In genomic region chr19:52296400-52296772, GRCh38 we compare ENCODE assay signal across 8 cellular contexts. TPM values are rescaled to one million over a fixed set of nuclear protein-coding genes. Genes with fewer than 3 reads are reported as not detected.
DNase-seq lines count a peak whose midpoint lies in the region; ATAC-seq and TF ChIP-seq lines count a peak whose summit lies in the region.

No MANE protein-coding gene starts in this region.

- H3K27me3 Mint-ChIP-seq in T-helper 2 cell treated with Interferon-gamma antibody and Interleukin-4, amounts not matched to agents 5 μg/mL and 100 μg/mL, for 36 hours (ENCODE audit: low read depth), result peaks cover 3% of the 10 kb centered on the region
- no peaks in the 10 kb centered on the region for H3K27me3 Mint-ChIP-seq in T-cell

- DNase-seq in T-helper 2 cell treated with Interferon-gamma antibody and Interleukin-4, amounts not matched to agents 5 μg/mL and 100 μg/mL, for 36 hours (ENCODE audit: low spot score), result no peak
- DNase-seq in T-helper 2 cell, result no peak
- DNase-seq in T-cell, result peak in 1 of 34 experiments; percentile 2
- no peak for DNase-seq in foreskin fibroblast
- no peak for DNase-seq in retinal pigment epithelial cell (ENCODE audit: low read depth)
- no peak for DNase-seq in NCI-H1048 (lab: John Stamatoyannopoulos, UW)

- ATAC-seq in T-cell (replicated peaks in 1 of 4), result peak in 3 of 4 experiments; percentile 1 to 4 (median 1)
- no peak for ATAC-seq in GM18511 (IDR thresholded peaks at IDR 0.05; ENCODE audit: unreplicated experiment)
- ATAC-seq in HG02970 (IDR thresholded peaks at IDR 0.05; ENCODE audit: low FRiP score, unreplicated experiment), result no peak

- H3K9me3 Mint-ChIP-seq in T-helper 2 cell treated with Interferon-gamma antibody and Interleukin-4, amounts not matched to agents 5 μg/mL and 100 μg/mL, for 36 hours, result peaks cover 52% of the 10 kb centered on the region
- H3K9me3 Mint-ChIP-seq in T-cell, result peaks cover 9 to 40% (median 39%) of the 10 kb centered on the region in 3 donors

- POLR2A ChIA-PET in T-cell (lab: Charles Lee), result no interaction called here

- H3K4me1 Mint-ChIP-seq in T-helper 2 cell treated with Interferon-gamma antibody and Interleukin-4, amounts not matched to agents 5 μg/mL and 100 μg/mL, for 36 hours (ENCODE audit: low read depth), result peaks cover 15% of the 10 kb centered on the region
- H3K4me1 Mint-ChIP-seq in T-cell, result peaks cover 18 to 23% (median 21%) of the 10 kb centered on the region in 3 donors

- CTCF ChIA-PET in T-cell (lab: Charles Lee), result interaction anchor here in 1 of 2 donors (0.7 kb wide), 1 partner anchor 143 kb away, joined by 5 read pairs; no protein-coding TSS in a partner anchor

- peaks cover 69% of the 10 kb centered on the region for H3K36me3 Mint-ChIP-seq in T-helper 2 cell treated with Interferon-gamma antibody and Interleukin-4, amounts not matched to agents 5 μg/mL and 100 μg/mL, for 36 hours (ENCODE audit: low read depth)
- peaks cover 53% of the 10 kb centered on the region for H3K36me3 Mint-ChIP-seq in T-cell

- H3K27ac Mint-ChIP-seq in T-helper 2 cell treated with Interferon-gamma antibody and Interleukin-4, amounts not matched to agents 5 μg/mL and 100 μg/mL, for 36 hours, result peak overlapping the region; percentile 55
- H3K27ac Mint-ChIP-seq in T-cell, result peak overlapping the region; percentile 65 to 71

- H3K4me3 ChIP-seq in foreskin fibroblast (ENCODE audit: low read depth in 1 of 2, low read length in 2 of 2) (peak overlapping the region; percentile 72 to 86), retinal pigment epithelial cell (ENCODE audit: low read length) (peak overlapping the region; percentile 98)

- peak overlapping the region; percentile 85 for H3K4me3 Mint-ChIP-seq in T-helper 2 cell treated with Interferon-gamma antibody and Interleukin-4, amounts not matched to agents 5 μg/mL and 100 μg/mL, for 36 hours
- H3K4me3 Mint-ChIP-seq in T-cell, result peak overlapping the region; percentile 81 to 93 (median 82)

- TF ChIP-seq CTCF in foreskin fibroblast (IDR thresholded peaks at IDR 0.05; ENCODE audit: low read depth, low read length) (no peak), retinal pigment epithelial cell (conservative IDR thresholded peaks at IDR 0.05; ENCODE audit: low read depth, low read length) (no peak)

RNA-seq across cellular contexts. Expression of gene ZNF480, which starts 0.6 kb away (rescaled TPM):
- 10 to 100 TPM in 4 of 5 donors, 1 to 10 TPM in 1; 9.3 to 22.1 (median 18.9) TPM for total RNA-seq in T-cell

RNA-seq across cellular contexts. Expression of gene ZNF766, which starts 27.0 kb away (rescaled TPM):
- total RNA-seq in T-cell, result 10 to 100 TPM; 40.3 to 46.6 (median 42.0) TPM

RNA-seq across cellular contexts. Expression of gene ZNF610, which starts 39.7 kb away (rescaled TPM):
- total RNA-seq in T-cell, result 1 to 10 TPM in 3 of 5 donors, under 1 TPM in 2; 0.51 to 5.4 (median 1.3) TPM

Comparison
In these comparisons a context has a peak if more than half of its experiments do, and no peak if none do; other contexts are left out.
1. ATAC-seq: peak in T-cell (3 of 4); none in GM18511 (single experiment) and HG02970 (single experiment).